ENCODE assay signal across 21 cellular contexts in genomic region chr15:90043611-90044010, GRCh38. TPM values are rescaled to one million over a fixed set of nuclear protein-coding genes. Genes with fewer than 3 reads are reported as not detected.
DNase-seq lines count a peak whose midpoint lies in the region; ATAC-seq and TF ChIP-seq lines count a peak whose summit lies in the region.
"Had no signal": no experiment of that assay in that cellular context is flagged by ENCODE, and none has a peak within 500 bp of the region (broad histone marks: within the 10 kb centered on the region; RNA-seq: fewer than 3 reads in every experiment).

No MANE protein-coding gene starts in this region.

- no peak overlapping the region for H3K27ac ChIP-seq in left ventricle myocardium inferior (replicated peaks)
- no peak overlapping the region for H3K27ac ChIP-seq in PC-3 (ENCODE audit: low read length)
- no peak overlapping the region for H3K27ac ChIP-seq in A673 (ENCODE audit: low read depth, low read length, poor library complexity, severe bottlenecking)
- H3K27ac ChIP-seq in Peyer's patch: no peak overlapping the region
- H3K27ac ChIP-seq in tibial artery: no peak overlapping the region
- H3K27ac ChIP-seq: colonic mucosa, heart left ventricle, right lobe of liver, uterus had no signal

- POLR2A ChIA-PET in activated B cell treated with CpG ODN at 0.5 μM for 24 hours (lab: Charles Lee) (no interaction called here), PC-3 (lab: Charles Lee; ENCODE audit: unreplicated experiment) (no interaction called here), A673 (lab: Charles Lee; ENCODE audit: low non-redundant PET) (no interaction called here)

- peak; percentile 5 for DNase-seq in left cardiac atrium
- DNase-seq in left ventricle myocardium inferior: no peak
- DNase-seq in activated B cell treated with CpG ODN at 0.5 μM for 24 hours: no peak
- DNase-seq in mesothelial cell of epicardium (ENCODE audit: low spot score in 2 of 2, unreplicated experiment in 2 of 2): no peak
- no peak for DNase-seq in PC-3
- DNase-seq in A673 (ENCODE audit: low spot score): no peak
- DNase-seq in Peyer's patch: no peak
- DNase-seq in tibial artery: no peak
- DNase-seq: activated CD8-positive, alpha-beta T cell treated with anti-CD3 and anti-CD28 coated beads for 36 hours; activated naive CD8-positive, alpha-beta T cell treated with anti-CD3 and anti-CD28 coated beads for 36 hours; activated T-cell treated with anti-CD3 and anti-CD28 coated beads, Interleukin-2, amount 50 U/mL, for 1 hour; CD4-positive, CD25-positive, alpha-beta regulatory T cell; colonic mucosa; HFFc6; NCI-H748 treated with DMSO at 0.1 percent for 48 hours; stimulated activated CD8-positive, alpha-beta memory T cell treated with anti-CD3 and anti-CD28 coated beads, Interleukin-4, amount 100 ng/mL, for 48 hours; T-helper 9 cell; uterus had no signal

- H2AFZ ChIP-seq in PC-3 (ENCODE audit: low read length): no peak overlapping the region

- H3K36me3 Mint-ChIP-seq in activated B cell treated with CpG ODN at 0.5 μM for 24 hours (ENCODE audit: low read depth): peaks cover 7% of the 10 kb centered on the region
- H3K36me3 Mint-ChIP-seq in mesothelial cell of epicardium: no peaks in the 10 kb centered on the region

- H3K27me3 ChIP-seq in left ventricle myocardium inferior (ENCODE audit: low read depth) (no peaks in the 10 kb centered on the region), PC-3 (ENCODE audit: low read length) (no peaks in the 10 kb centered on the region), A673 (replicated peaks; ENCODE audit: insufficient read depth, low read depth, low read length, poor library complexity) (no peaks in the 10 kb centered on the region), Peyer's patch (no peaks in the 10 kb centered on the region), tibial artery (no peaks in the 10 kb centered on the region)
- H3K27me3 ChIP-seq: colonic mucosa, heart left ventricle, right lobe of liver, uterus had no signal

- CTCF ChIA-PET in activated B cell treated with CpG ODN at 0.5 μM for 24 hours (lab: Charles Lee) (no interaction called here), PC-3 (lab: Charles Lee) (no interaction called here), A673 (lab: Charles Lee) (no interaction called here)

- H3K4me3 ChIP-seq in left ventricle myocardium inferior: no peak overlapping the region
- H3K4me3 ChIP-seq in PC-3 (ENCODE audit: low read length): no peak overlapping the region
- no peak overlapping the region for H3K4me3 ChIP-seq in A673 (ENCODE audit: low read depth, low read length, poor library complexity, severe bottlenecking)
- no peak overlapping the region for H3K4me3 ChIP-seq in Peyer's patch
- H3K4me3 ChIP-seq in tibial artery: no peak overlapping the region
- H3K4me3 ChIP-seq: colonic mucosa, heart left ventricle, right lobe of liver, uterus had no signal

- H3K4me3 Mint-ChIP-seq in activated B cell treated with CpG ODN at 0.5 μM for 24 hours (no peak overlapping the region), mesothelial cell of epicardium (no peak overlapping the region)
- H3K4me3 Mint-ChIP-seq: activated CD8-positive, alpha-beta T cell treated with anti-CD3 and anti-CD28 coated beads for 36 hours; activated naive CD8-positive, alpha-beta T cell treated with anti-CD3 and anti-CD28 coated beads for 36 hours; HFFc6 had no signal

- H3K9me3 ChIP-seq in left ventricle myocardium inferior (replicated peaks): no peaks in the 10 kb centered on the region
- no peaks in the 10 kb centered on the region for H3K9me3 ChIP-seq in PC-3 (ENCODE audit: low read length)
- H3K9me3 ChIP-seq in A673 (ENCODE audit: low read depth, low read length, poor library complexity, severe bottlenecking): no peaks in the 10 kb centered on the region
- no peaks in the 10 kb centered on the region for H3K9me3 ChIP-seq in Peyer's patch
- no peaks in the 10 kb centered on the region for H3K9me3 ChIP-seq in tibial artery
- H3K9me3 ChIP-seq: colonic mucosa, heart left ventricle, right lobe of liver, uterus had no signal

- H3F3A ChIP-seq in PC-3 (ENCODE audit: low read length, unreplicated experiment): no peaks in the 10 kb centered on the region

- H3K27ac Mint-ChIP-seq in activated B cell treated with CpG ODN at 0.5 μM for 24 hours (peak overlapping the region; percentile 42), mesothelial cell of epicardium (peak overlapping the region; percentile 79)
- H3K27ac Mint-ChIP-seq: activated CD8-positive, alpha-beta T cell treated with anti-CD3 and anti-CD28 coated beads for 36 hours; activated naive CD8-positive, alpha-beta T cell treated with anti-CD3 and anti-CD28 coated beads for 36 hours; CD4-positive, CD25-positive, alpha-beta regulatory T cell; HFFc6 had no signal

- peaks cover 72% of the 10 kb centered on the region for H3K4me1 Mint-ChIP-seq in activated B cell treated with CpG ODN at 0.5 μM for 24 hours
- H3K4me1 Mint-ChIP-seq in mesothelial cell of epicardium: peaks cover 49% of the 10 kb centered on the region

- no TSS peak for BruUV-seq in PC-3 (replicated peaks; lab: Mats Ljungman, UMichigan)
- BruUV-seq in A673 (replicated peaks; lab: Mats Ljungman, UMichigan): no TSS peak

- intact Hi-C loops in left cardiac atrium (cut with DNase I): no loop called here
- intact Hi-C loops in left ventricle myocardium inferior (cut with micrococcal nuclease): no loop called here
- intact Hi-C loops in activated B cell treated with CpG ODN at 0.5 μM for 24 hours (cut with micrococcal nuclease): no loop called here
- intact Hi-C loops in PC-3 (cut with micrococcal nuclease): no loop called here
- intact Hi-C loops in A673 (cut with micrococcal nuclease; ENCODE audit: unreplicated experiment): no loop called here
- intact Hi-C loops in tibial artery (cut with DNase I; ENCODE audit: low total_unique reads): no loop called here

- no peaks in the 10 kb centered on the region for H4K20me1 ChIP-seq in PC-3 (ENCODE audit: low read length)

- H3K4me2 ChIP-seq in PC-3 (ENCODE audit: low read length): no peak overlapping the region

- H3K4me1 ChIP-seq in left ventricle myocardium inferior (peaks cover 27% of the 10 kb centered on the region), PC-3 (ENCODE audit: insufficient read depth, low read length) (peaks cover 13% of the 10 kb centered on the region), A673 (ENCODE audit: insufficient read depth, low read length, poor library complexity, severe bottlenecking) (no peaks in the 10 kb centered on the region), Peyer's patch (peaks cover 0 to 44% (median 9%) of the 10 kb centered on the region in 4 donors), tibial artery (peaks cover 0 to 23% (median 14%) of the 10 kb centered on the region in 4 donors)
- H3K4me1 ChIP-seq: uterus had no signal

- TF ChIP-seq POLR2A in Peyer's patch (IDR thresholded peaks at IDR 0.05): no peak

- TF ChIP-seq CTCF in left ventricle myocardium inferior (IDR thresholded peaks at IDR 0.05; ENCODE audit: borderline replicate concordance): no peak
- TF ChIP-seq CTCF in activated B cell treated with CpG ODN at 0.5 μM for 24 hours (IDR thresholded peaks at IDR 0.05): no peak
- no peak for TF ChIP-seq CTCF in mesothelial cell of epicardium (IDR thresholded peaks at IDR 0.05; ENCODE audit: unreplicated experiment)
- TF ChIP-seq CTCF in PC-3 (conservative IDR thresholded peaks at IDR 0.05; ENCODE audit: low read depth, low read length): no peak
- no peak for TF ChIP-seq CTCF in A673 (conservative IDR thresholded peaks at IDR 0.05; ENCODE audit: low read depth, low read length)
- no peak for TF ChIP-seq CTCF in Peyer's patch (IDR thresholded peaks at IDR 0.05)
- TF ChIP-seq CTCF in tibial artery (IDR thresholded peaks at IDR 0.05): no peak

- ATAC-seq in left cardiac atrium (no peak), activated B cell treated with CpG ODN at 0.5 μM for 24 hours (ENCODE audit: low read depth) (no peak), PC-3 (no peak)
- ATAC-seq: activated CD4-positive, CD25-positive, alpha-beta regulatory T cell treated with anti-CD3 and anti-CD28 coated beads, Interleukin-2, amount 50 U/mL, for 24 hours; activated CD8-positive, alpha-beta T cell treated with anti-CD3 and anti-CD28 coated beads for 36 hours; heart left ventricle; right lobe of liver had no signal

- no peaks in the 10 kb centered on the region for H3K9me2 ChIP-seq in PC-3 (replicated peaks; ENCODE audit: low read length)

- H3K9me3 Mint-ChIP-seq in activated B cell treated with CpG ODN at 0.5 μM for 24 hours (no peaks in the 10 kb centered on the region), mesothelial cell of epicardium (no peaks in the 10 kb centered on the region)
- H3K9me3 Mint-ChIP-seq: activated CD8-positive, alpha-beta T cell treated with anti-CD3 and anti-CD28 coated beads for 36 hours; activated naive CD8-positive, alpha-beta T cell treated with anti-CD3 and anti-CD28 coated beads for 36 hours; HFFc6 had no signal

- no peaks in the 10 kb centered on the region for H3K27me3 Mint-ChIP-seq in activated B cell treated with CpG ODN at 0.5 μM for 24 hours
- H3K27me3 Mint-ChIP-seq in mesothelial cell of epicardium (ENCODE audit: low read depth): no peaks in the 10 kb centered on the region
- H3K27me3 Mint-ChIP-seq: activated CD8-positive, alpha-beta T cell treated with anti-CD3 and anti-CD28 coated beads for 36 hours; activated naive CD8-positive, alpha-beta T cell treated with anti-CD3 and anti-CD28 coated beads for 36 hours; CD4-positive, CD25-positive, alpha-beta regulatory T cell had no signal

- no peaks in the 10 kb centered on the region for H3K79me2 ChIP-seq in PC-3 (ENCODE audit: low read length)

- no peak overlapping the region for H3K9ac ChIP-seq in PC-3 (ENCODE audit: low read length)

- H3K36me3 ChIP-seq in left ventricle myocardium inferior: no peaks in the 10 kb centered on the region
- no peaks in the 10 kb centered on the region for H3K36me3 ChIP-seq in PC-3 (ENCODE audit: low read depth, low read length)
- H3K36me3 ChIP-seq in A673 (ENCODE audit: insufficient read depth, low read length, poor library complexity, severe bottlenecking): no peaks in the 10 kb centered on the region
- H3K36me3 ChIP-seq in Peyer's patch: no peaks in the 10 kb centered on the region
- H3K36me3 ChIP-seq in tibial artery: no peaks in the 10 kb centered on the region
- H3K36me3 ChIP-seq: colonic mucosa, heart left ventricle, right lobe of liver, uterus had no signal

RNA-seq across cellular contexts. Expression of gene ZNF710, which starts 42.5 kb away (rescaled TPM):
- total RNA-seq in left cardiac atrium: 1 to 10 TPM; 6.7 to 7.0 TPM
- total RNA-seq in left ventricle myocardium inferior: 5.5 TPM
- total RNA-seq in activated B cell treated with CpG ODN at 0.5 μM for 24 hours: 36.2 and 45.5 TPM in 2 replicates
- 30.3 to 31.7 TPM (median 30.4 TPM) in 3 replicates for total RNA-seq in mesothelial cell of epicardium
- total RNA-seq in PC-3 (2014; rRNA removed): 12.9 and 21.2 TPM in 2 replicates
- total RNA-seq in A673 (2021): 25.2 and 27.3 TPM in 2 replicates
- 10 to 100 TPM; 19.8 to 31.3 (median 23.2) TPM for total RNA-seq in Peyer's patch

RNA-seq across cellular contexts. Expression of gene IDH2, which starts 58.7 kb away (rescaled TPM):
- total RNA-seq in left cardiac atrium (100 to 1,000 TPM; 242 to 257 TPM), left ventricle myocardium inferior (933 TPM), activated B cell treated with CpG ODN at 0.5 μM for 24 hours (49.1 and 51.2 TPM in 2 replicates), mesothelial cell of epicardium (126 to 132 TPM (median 127 TPM) in 3 replicates), PC-3 (2014; rRNA removed) (80.6 and 94.1 TPM in 2 replicates), A673 (2021) (99.0 and 120 TPM in 2 replicates), Peyer's patch (100 to 1,000 TPM in 3 of 4 donors, 10 to 100 TPM in 1; 89.9 to 184 (median 119) TPM)
